ENCODE assay signal across 8 cellular contexts in the genomic region with DNA sequence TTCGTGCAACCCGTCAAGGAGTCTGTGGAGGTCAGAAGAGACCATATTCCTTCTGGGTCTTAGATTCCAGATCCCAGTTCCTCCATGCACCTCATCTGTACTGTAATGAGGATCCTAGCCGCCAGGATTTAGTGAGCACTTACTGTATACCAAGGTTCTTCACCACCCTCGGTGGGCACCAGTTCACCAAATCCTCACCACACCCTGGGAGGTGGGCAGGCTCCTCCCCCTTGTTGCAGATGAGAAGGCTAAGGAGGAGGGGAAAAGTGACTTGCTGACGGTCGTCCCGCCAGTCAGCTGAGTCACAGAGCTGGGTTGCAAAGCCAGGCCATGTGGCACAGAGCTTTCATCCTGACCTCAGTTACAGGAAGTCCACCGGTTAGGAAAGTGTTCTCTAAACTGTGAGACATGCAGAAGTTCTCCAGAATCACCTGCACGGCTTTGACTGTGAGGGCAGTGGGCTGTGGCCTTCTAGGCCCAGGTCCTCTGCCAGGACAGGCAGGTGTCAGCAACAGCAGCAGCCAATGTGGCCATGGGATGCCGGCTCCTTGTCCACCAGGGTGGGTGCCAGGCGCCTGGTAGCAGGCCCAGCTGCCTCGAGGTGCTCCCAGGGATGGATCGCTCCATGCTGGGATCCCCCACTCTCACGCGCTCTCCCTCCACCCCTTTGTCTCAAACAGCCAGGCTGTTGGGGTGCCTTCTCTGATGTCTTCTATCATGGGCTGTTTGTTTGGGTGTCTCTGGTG.
DNase-seq lines count a peak whose midpoint lies in the region; ATAC-seq and TF ChIP-seq lines count a peak whose summit lies in the region.

No MANE protein-coding gene starts in this region.

- peaks cover 9% of the 10 kb centered on the region for H3K4me1 Mint-ChIP-seq in activated naive CD8-positive, alpha-beta T cell treated with anti-CD3 and anti-CD28 coated beads, Interleukin-2, amount 50 U/mL, for 24 hours
- H3K4me1 Mint-ChIP-seq in nephron progenitor cell, result peaks cover 38% of the 10 kb centered on the region

- no peak overlapping the region for H3K4me3 Mint-ChIP-seq in activated naive CD8-positive, alpha-beta T cell treated with anti-CD3 and anti-CD28 coated beads, Interleukin-2, amount 50 U/mL, for 24 hours
- H3K4me3 Mint-ChIP-seq in nephron progenitor cell, result no peak overlapping the region

- H3K36me3 Mint-ChIP-seq in activated naive CD8-positive, alpha-beta T cell treated with anti-CD3 and anti-CD28 coated beads, Interleukin-2, amount 50 U/mL, for 24 hours (ENCODE audit: low read depth), result no peaks in the 10 kb centered on the region
- no peaks in the 10 kb centered on the region for H3K36me3 Mint-ChIP-seq in nephron progenitor cell (ENCODE audit: low read depth)

- H3K27ac Mint-ChIP-seq in activated naive CD8-positive, alpha-beta T cell treated with anti-CD3 and anti-CD28 coated beads, Interleukin-2, amount 50 U/mL, for 24 hours, result peak overlapping the region; percentile 39
- H3K27ac Mint-ChIP-seq in nephron progenitor cell, result no peak overlapping the region

- no peak for TF ChIP-seq CTCF in mucosa of descending colon (IDR thresholded peaks at IDR 0.05)
- no peak for TF ChIP-seq CTCF in nephron progenitor cell (IDR thresholded peaks at IDR 0.05)

- no peaks in the 10 kb centered on the region for H3K27me3 Mint-ChIP-seq in activated naive CD8-positive, alpha-beta T cell treated with anti-CD3 and anti-CD28 coated beads, Interleukin-2, amount 50 U/mL, for 24 hours
- H3K27me3 Mint-ChIP-seq in nephron progenitor cell (ENCODE audit: low read depth, poor library complexity), result peaks cover 57% of the 10 kb centered on the region

- H3K9me3 ChIP-seq in mucosa of descending colon, result no peaks in the 10 kb centered on the region

- no peaks in the 10 kb centered on the region for H3K9me3 Mint-ChIP-seq in activated naive CD8-positive, alpha-beta T cell treated with anti-CD3 and anti-CD28 coated beads, Interleukin-2, amount 50 U/mL, for 24 hours
- no peaks in the 10 kb centered on the region for H3K9me3 Mint-ChIP-seq in nephron progenitor cell

- DNase-seq in AG08396 (ENCODE audit: low spot score) (peak; percentile 88), mucosa of descending colon (no peak), NCI-H1694 (lab: John Stamatoyannopoulos, UW) (no peak), nephron progenitor cell (no peak)
- peak; percentile 35 for DNase-seq in Jurkat, Clone E6-1 (ENCODE audit: low read depth, low spot score)
- peak; percentile 48 for DNase-seq in activated naive CD8-positive, alpha-beta T cell treated with anti-CD3 and anti-CD28 coated beads, Interleukin-2, amount 50 U/mL, for 24 hours

- peaks cover 38% of the 10 kb centered on the region for H3K4me1 ChIP-seq in mucosa of descending colon (ENCODE audit: low read depth)

- intact Hi-C loops in mucosa of descending colon (cut with DNase I, micrococcal nuclease), result no loop called here

- no peak overlapping the region for H3K4me3 ChIP-seq in Jurkat, Clone E6-1 (ENCODE audit: low read length)
- H3K4me3 ChIP-seq in mucosa of descending colon, result no peak overlapping the region

- H3K36me3 ChIP-seq in mucosa of descending colon (ENCODE audit: low read depth), result no peaks in the 10 kb centered on the region

- ATAC-seq in activated naive CD8-positive, alpha-beta T cell treated with anti-CD3 and anti-CD28 coated beads, Interleukin-2, amount 50 U/mL, for 24 hours, result peak; percentile 75
- ATAC-seq in mucosa of descending colon (peak; percentile 6), HG03097 (IDR thresholded peaks at IDR 0.05; ENCODE audit: low FRiP score, unreplicated experiment) (no peak), HG03457 (IDR thresholded peaks at IDR 0.05; ENCODE audit: unreplicated experiment) (no peak)

Comparison
In these comparisons a context has a peak if more than half of its experiments do, and no peak if none do; other contexts are left out.
1. DNase-seq: peak in AG08396 (single experiment), Jurkat, Clone E6-1 (single experiment) and activated naive CD8-positive, alpha-beta T cell treated with anti-CD3 and anti-CD28 coated beads, Interleukin-2, amount 50 U/mL, for 24 hours (single experiment); none in mucosa of descending colon (0 of 3), NCI-H1694 (single experiment) and nephron progenitor cell (single experiment).
2. ATAC-seq: peak in activated naive CD8-positive, alpha-beta T cell treated with anti-CD3 and anti-CD28 coated beads, Interleukin-2, amount 50 U/mL, for 24 hours (single experiment) and mucosa of descending colon (single experiment); none in HG03097 (single experiment) and HG03457 (single experiment).